In the genomic region with DNA sequence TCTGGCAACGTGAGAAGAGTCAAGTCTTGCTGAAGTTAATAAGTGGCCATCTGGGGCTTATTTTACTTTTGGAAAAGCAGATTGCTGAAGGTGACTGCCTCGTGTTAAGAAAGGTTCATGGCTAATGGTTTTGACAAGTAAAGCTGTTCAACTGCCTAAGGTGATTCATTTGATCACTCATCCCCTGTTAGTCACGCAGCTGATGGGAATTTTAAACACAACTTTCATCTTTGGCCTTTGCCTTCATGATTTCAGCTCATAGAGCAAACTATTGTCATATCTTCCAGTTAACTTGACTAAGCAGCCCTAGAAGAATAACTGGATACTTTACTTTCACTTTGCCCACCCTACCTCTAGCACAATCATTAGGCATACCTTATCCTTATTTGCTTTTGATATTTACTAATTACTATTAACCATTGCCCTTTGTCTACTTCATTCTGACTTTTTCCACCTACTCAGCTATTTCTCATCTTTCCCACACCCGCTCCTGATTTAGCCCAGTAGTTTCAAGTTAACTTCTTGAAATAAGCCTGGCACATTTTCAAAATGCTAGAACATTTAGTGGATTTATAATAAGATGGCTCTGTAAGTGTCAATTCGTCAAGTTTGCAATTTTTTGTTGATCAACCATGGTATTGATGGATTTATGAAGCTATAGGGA, we compare ENCODE assay signal across 10 cellular contexts.
DNase-seq lines count a peak whose midpoint lies in the region; ATAC-seq, FAIRE-seq and TF ChIP-seq lines count a peak whose summit lies in the region.
"Had no signal": no experiment of that assay in that cellular context is flagged by ENCODE, and none has a peak within 500 bp of the region (broad histone marks: within the 10 kb centered on the region; RNA-seq: fewer than 3 reads in every experiment).

No MANE protein-coding gene starts in this region.

- no peak for TF ChIP-seq CTCF in psoas muscle (IDR thresholded peaks at IDR 0.05)

- peak; percentile 98 for FAIRE-seq in RCC 7860 (lab: Jason Lieb, UNC)

- H3K36me3 Mint-ChIP-seq in activated T-cell treated with anti-CD3 and anti-CD28 coated beads, Interleukin-2, amount 50 U/mL, for 4 hours (ENCODE audit: insufficient read depth), result no peaks in the 10 kb centered on the region

- peak; percentile 78 to 81 for ATAC-seq in activated T-cell treated with anti-CD3 and anti-CD28 coated beads, Interleukin-2, amount 50 U/mL, for 4 hours
- peak in 3 of 4 donors; percentile 49 to 66 (median 60) for ATAC-seq in psoas muscle
- ATAC-seq in left lobe of liver, result no peak
- ATAC-seq in GM21360 (IDR thresholded peaks at IDR 0.05; ENCODE audit: unreplicated experiment), result no peak

- WGBS in psoas muscle, 3 donors, result 34 to 46% (median 45%) methylated on average over 5 of the region's 5 CpGs

- no peaks in the 10 kb centered on the region for H3K27me3 Mint-ChIP-seq in activated T-cell treated with anti-CD3 and anti-CD28 coated beads, Interleukin-2, amount 50 U/mL, for 4 hours (ENCODE audit: low read depth)

- no peaks in the 10 kb centered on the region for H3K36me3 ChIP-seq in psoas muscle (ENCODE audit: insufficient read depth in 1 of 2, low read depth in 1 of 2)

- H3K4me1 ChIP-seq in psoas muscle, result no peaks in the 10 kb centered on the region

- H3K4me1 Mint-ChIP-seq in activated T-cell treated with anti-CD3 and anti-CD28 coated beads, Interleukin-2, amount 50 U/mL, for 4 hours (ENCODE audit: low read depth), result peaks cover 25% of the 10 kb centered on the region

- H3K27me3 ChIP-seq in psoas muscle (ENCODE audit: insufficient read depth in 3 of 3, low read length in 2 of 3), result peaks cover 0 to 4% (median 0%) of the 10 kb centered on the region in 3 donors

- DNase-seq in activated T-cell treated with anti-CD3 and anti-CD28 coated beads, Interleukin-2, amount 50 U/mL, for 4 hours, result no peak
- no peak for DNase-seq in activated T-cell treated with anti-CD3 and anti-CD28 coated beads, Interleukin-2, amount 50 U/mL, for 1 hour
- DNase-seq in RCC 7860 (ENCODE audit: low spot score) (peak; percentile 71), epithelial cell of prostate (ENCODE audit: low read depth, low spot score) (peak; percentile 37), psoas muscle (no peak), left lobe of liver (ENCODE audit: low spot score) (no peak), NCI-H2171 treated with DMSO at 0.1 percent for 48 hours (lab: John Stamatoyannopoulos, UW) (no peak)
- DNase-seq: NCI-H1417 treated with DMSO at 0.1 percent for 48 hours had no signal

- H3K4me3 ChIP-seq in psoas muscle, result no peak overlapping the region
- H3K4me3 ChIP-seq: lung had no signal

- H3K9me3 Mint-ChIP-seq in activated T-cell treated with anti-CD3 and anti-CD28 coated beads, Interleukin-2, amount 50 U/mL, for 4 hours, result no peaks in the 10 kb centered on the region

- no peak overlapping the region for H3K4me3 Mint-ChIP-seq in activated T-cell treated with anti-CD3 and anti-CD28 coated beads, Interleukin-2, amount 50 U/mL, for 4 hours

- H3K27ac ChIP-seq in epithelial cell of prostate (peak overlapping the region; percentile 47), psoas muscle (peak overlapping the region; percentile 42)

- intact Hi-C loops in psoas muscle (cut with DNase I), result no loop called here

- H3K9me3 ChIP-seq in psoas muscle, result no peaks in the 10 kb centered on the region

Comparison
In these comparisons a context has a peak if more than half of its experiments do, and no peak if none do; other contexts are left out.
1. ATAC-seq: peak in activated T-cell treated with anti-CD3 and anti-CD28 coated beads, Interleukin-2, amount 50 U/mL, for 4 hours (2 of 2) and psoas muscle (3 of 4); none in left lobe of liver (single experiment) and GM21360 (single experiment).
2. DNase-seq: peak in RCC 7860 (single experiment) and epithelial cell of prostate (single experiment); none in activated T-cell treated with anti-CD3 and anti-CD28 coated beads, Interleukin-2, amount 50 U/mL, for 4 hours (single experiment), activated T-cell treated with anti-CD3 and anti-CD28 coated beads, Interleukin-2, amount 50 U/mL, for 1 hour (single experiment), psoas muscle (0 of 2), left lobe of liver (single experiment) and NCI-H2171 treated with DMSO at 0.1 percent for 48 hours (single experiment).